Comparison of ENCODE assay signal across 1 cellular context in genomic region chr14:92471919-92472318, GRCh38.
TF ChIP-seq lines count a peak whose summit lies in the region.

No MANE protein-coding gene starts in this region.

TF ChIP-seq in IMR-90, 13 proteins besides CTCF, POLR2A, EP300 and RAD21:
- TF ChIP-seq SMC3 (IDR thresholded peaks at IDR 0.05; ENCODE audit: low read depth, low read length) (no peak), BHLHE40 (IDR thresholded peaks at IDR 0.05; ENCODE audit: low read depth, low read length) (no peak), RFX5 (IDR thresholded peaks at IDR 0.05; ENCODE audit: low read depth, low read length) (no peak), CHD1 (IDR thresholded peaks at IDR 0.05; ENCODE audit: low read depth, low read length) (no peak), RCOR1 (IDR thresholded peaks at IDR 0.05; ENCODE audit: insufficient replicate concordance, low read length) (no peak), USF2 (IDR thresholded peaks at IDR 0.05; ENCODE audit: low read depth, low read length) (no peak), FOS (IDR thresholded peaks at IDR 0.05; ENCODE audit: low read depth, low read length) (no peak), MAZ (IDR thresholded peaks at IDR 0.05; ENCODE audit: borderline replicate concordance, low read depth, low read length) (no peak), ELK1 (IDR thresholded peaks at IDR 0.05; ENCODE audit: borderline replicate concordance, low read depth, low read length) (no peak), MXI1 (IDR thresholded peaks at IDR 0.05; ENCODE audit: borderline replicate concordance, low read depth, low read length) (no peak), MAFK (IDR thresholded peaks at IDR 0.05; ENCODE audit: low read depth, low read length) (no peak), CEBPB (IDR thresholded peaks at IDR 0.05; ENCODE audit: low read depth, low read length) (no peak)
TF ChIP-seq in IMR-90: peak in this region for 0.
